Comparison of ENCODE assay signal across 11 cellular contexts in genomic region chr10:126049741-126050140, GRCh38.
A peak's percentile ranks its signal among the peaks of the same experiment; 100 is the strongest.
DNase-seq lines count a peak whose midpoint lies in the region; ATAC-seq and TF ChIP-seq lines count a peak whose summit lies in the region.
"Had no signal": no experiment of that assay in that cellular context is flagged by ENCODE, and none has a peak within 500 bp of the region (broad histone marks: within the 10 kb centered on the region; RNA-seq: fewer than 3 reads in every experiment).

No MANE protein-coding gene starts in this region.

- no peak overlapping the region for H3K9ac ChIP-seq in PC-3 (ENCODE audit: low read length)

- POLR2A ChIA-PET in PC-3 (lab: Charles Lee; ENCODE audit: unreplicated experiment) (interaction anchor here (0.7 kb wide), 1 partner anchor 131 kb away, joined by 4 read pairs; no protein-coding TSS in a partner anchor), Caco-2 (lab: Charles Lee) (no interaction called here)
- POLR2A ChIA-PET in activated CD4-positive, alpha-beta memory T cell treated with anti-CD3 and anti-CD28 coated beads, Interleukin-2, amount 10 ng/mL, durations not matched to agents 7 days and 5 days (lab: Charles Lee), result no interaction called here

- no peak overlapping the region for H3K4me2 ChIP-seq in PC-3 (ENCODE audit: low read length)

- H4K20me1 ChIP-seq in PC-3 (ENCODE audit: low read length), result no peaks in the 10 kb centered on the region

- no peaks in the 10 kb centered on the region for H3K9me3 ChIP-seq in PC-3 (ENCODE audit: low read length)
- H3K9me3 ChIP-seq in Caco-2, result no peaks in the 10 kb centered on the region
- H3K9me3 ChIP-seq: SJSA1, spleen had no signal

- no peak overlapping the region for H3K4me3 Mint-ChIP-seq in Caco-2 (ENCODE audit: unreplicated experiment)
- H3K4me3 Mint-ChIP-seq in activated CD4-positive, alpha-beta memory T cell treated with anti-CD3 and anti-CD28 coated beads, Interleukin-2, amount 10 ng/mL, durations not matched to agents 7 days and 5 days, result no peak overlapping the region
- H3K4me3 Mint-ChIP-seq: activated naive CD8-positive, alpha-beta T cell had no signal

- CTCF ChIA-PET in PC-3 (lab: Charles Lee) (no interaction called here), Caco-2 (lab: Charles Lee) (no interaction called here)
- CTCF ChIA-PET in activated CD4-positive, alpha-beta memory T cell treated with anti-CD3 and anti-CD28 coated beads, Interleukin-2, amount 10 ng/mL, durations not matched to agents 7 days and 5 days (lab: Charles Lee), result no interaction called here

- H3K4me1 ChIP-seq in PC-3 (ENCODE audit: insufficient read depth, low read length), result peaks cover 10% of the 10 kb centered on the region
- no peaks in the 10 kb centered on the region for H3K4me1 ChIP-seq in Caco-2
- H3K4me1 ChIP-seq: SJSA1 had no signal

- H3K4me3 ChIP-seq in PC-3 (ENCODE audit: low read length), result no peak overlapping the region
- H3K4me3 ChIP-seq in Caco-2 (ENCODE audit: low read depth, low read length), result no peak overlapping the region
- H3K4me3 ChIP-seq: SJSA1, spleen had no signal

- no peaks in the 10 kb centered on the region for H3K36me3 Mint-ChIP-seq in Caco-2 (ENCODE audit: insufficient read depth, unreplicated experiment)
- H3K36me3 Mint-ChIP-seq in activated CD4-positive, alpha-beta memory T cell treated with anti-CD3 and anti-CD28 coated beads, Interleukin-2, amount 10 ng/mL, durations not matched to agents 7 days and 5 days (ENCODE audit: low read depth), result no peaks in the 10 kb centered on the region
- H3K36me3 Mint-ChIP-seq: activated naive CD8-positive, alpha-beta T cell had no signal

- H3K27me3 ChIP-seq in PC-3 (ENCODE audit: low read length) (no peaks in the 10 kb centered on the region), Caco-2 (replicated peaks; ENCODE audit: control insufficient read depth, insufficient read depth, low read length) (no peaks in the 10 kb centered on the region; the same call in 1 of the 2 replicates)
- H3K27me3 ChIP-seq: SJSA1 had no signal

- TF ChIP-seq CTCF in PC-3 (conservative IDR thresholded peaks at IDR 0.05; ENCODE audit: low read depth, low read length) (no peak), Caco-2 (IDR thresholded peaks at IDR 0.05; ENCODE audit: insufficient read depth in 1 of 2, low read depth in 1 of 2, low read length in 1 of 2, severe bottlenecking in 1 of 2, unreplicated experiment in 1 of 2) (no peak)

- H3K4me1 Mint-ChIP-seq in Caco-2 (ENCODE audit: low read depth, unreplicated experiment), result no peaks in the 10 kb centered on the region
- no peaks in the 10 kb centered on the region for H3K4me1 Mint-ChIP-seq in activated CD4-positive, alpha-beta memory T cell treated with anti-CD3 and anti-CD28 coated beads, Interleukin-2, amount 10 ng/mL, durations not matched to agents 7 days and 5 days

- H3K27ac Mint-ChIP-seq in Caco-2 (ENCODE audit: unreplicated experiment), result no peak overlapping the region
- no peak overlapping the region for H3K27ac Mint-ChIP-seq in activated CD4-positive, alpha-beta memory T cell treated with anti-CD3 and anti-CD28 coated beads, Interleukin-2, amount 10 ng/mL, durations not matched to agents 7 days and 5 days
- H3K27ac Mint-ChIP-seq: activated naive CD8-positive, alpha-beta T cell had no signal

- DNase-seq in AG20443 (ENCODE audit: low spot score), result peak; percentile 87
- DNase-seq in PC-3, result peak; percentile 32
- DNase-seq in lung microvascular endothelial cell (ENCODE audit: low read depth in 2 of 2), result peak; percentile 89 to 95
- no peak for DNase-seq in Caco-2
- DNase-seq in NK-92 treated with Interleukin-12 subunit alpha and Interleukin-12 subunit beta, amount 100 ng/mL, for 24 hours (lab: John Stamatoyannopoulos, UW), result no peak
- no peak for DNase-seq in activated CD4-positive, alpha-beta memory T cell treated with anti-CD3 and anti-CD28 coated beads, Interleukin-2, amount 10 ng/mL, durations not matched to agents 7 days and 5 days
- DNase-seq: spleen had no signal

- H3K27ac ChIP-seq in PC-3 (ENCODE audit: low read length), result peak overlapping the region; percentile 36
- H3K27ac ChIP-seq: SJSA1, spleen had no signal

- intact Hi-C loops in PC-3 (cut with micrococcal nuclease) (no loop called here), Caco-2 (cut with micrococcal nuclease; ENCODE audit: unreplicated experiment) (no loop called here)

- ATAC-seq in PC-3 (peak; percentile 97), esophagus mucosa (peak; percentile 11), GM18502 (IDR thresholded peaks at IDR 0.05; ENCODE audit: poor library complexity, unreplicated experiment) (no peak)

- H3K36me3 ChIP-seq in PC-3 (ENCODE audit: low read depth, low read length), result no peaks in the 10 kb centered on the region
- no peaks in the 10 kb centered on the region for H3K36me3 ChIP-seq in Caco-2 (ENCODE audit: control insufficient read depth, insufficient read depth, low read length)
- H3K36me3 ChIP-seq: SJSA1, spleen had no signal

- H3K9me2 ChIP-seq in PC-3 (replicated peaks; ENCODE audit: low read length), result no peaks in the 10 kb centered on the region

- H2AFZ ChIP-seq in PC-3 (ENCODE audit: low read length), result no peak overlapping the region

- H3K27me3 Mint-ChIP-seq in Caco-2 (ENCODE audit: insufficient read depth, unreplicated experiment), result peaks cover 8% of the 10 kb centered on the region
- H3K27me3 Mint-ChIP-seq in activated CD4-positive, alpha-beta memory T cell treated with anti-CD3 and anti-CD28 coated beads, Interleukin-2, amount 10 ng/mL, durations not matched to agents 7 days and 5 days, result no peaks in the 10 kb centered on the region

- H3K9me3 Mint-ChIP-seq in Caco-2 (ENCODE audit: unreplicated experiment), result no peaks in the 10 kb centered on the region
- H3K9me3 Mint-ChIP-seq in activated CD4-positive, alpha-beta memory T cell treated with anti-CD3 and anti-CD28 coated beads, Interleukin-2, amount 10 ng/mL, durations not matched to agents 7 days and 5 days, result peaks cover 2% of the 10 kb centered on the region

- no peaks in the 10 kb centered on the region for H3F3A ChIP-seq in PC-3 (ENCODE audit: low read length, unreplicated experiment)

- H3K79me2 ChIP-seq in PC-3 (ENCODE audit: low read length), result no peaks in the 10 kb centered on the region

- BruUV-seq in PC-3 (replicated peaks; lab: Mats Ljungman, UMichigan) (no TSS peak), Caco-2 (replicated peaks; lab: Mats Ljungman, UMichigan) (no TSS peak)

Comparison
In these comparisons a context has a peak if more than half of its experiments do, and no peak if none do; other contexts are left out.
1. DNase-seq: peak in AG20443 (single experiment), PC-3 (single experiment) and lung microvascular endothelial cell (2 of 2); none in Caco-2 (0 of 2), NK-92 treated with Interleukin-12 subunit alpha and Interleukin-12 subunit beta, amount 100 ng/mL, for 24 hours (single experiment) and activated CD4-positive, alpha-beta memory T cell treated with anti-CD3 and anti-CD28 coated beads, Interleukin-2, amount 10 ng/mL, durations not matched to agents 7 days and 5 days (single experiment).